In the genomic region with DNA sequence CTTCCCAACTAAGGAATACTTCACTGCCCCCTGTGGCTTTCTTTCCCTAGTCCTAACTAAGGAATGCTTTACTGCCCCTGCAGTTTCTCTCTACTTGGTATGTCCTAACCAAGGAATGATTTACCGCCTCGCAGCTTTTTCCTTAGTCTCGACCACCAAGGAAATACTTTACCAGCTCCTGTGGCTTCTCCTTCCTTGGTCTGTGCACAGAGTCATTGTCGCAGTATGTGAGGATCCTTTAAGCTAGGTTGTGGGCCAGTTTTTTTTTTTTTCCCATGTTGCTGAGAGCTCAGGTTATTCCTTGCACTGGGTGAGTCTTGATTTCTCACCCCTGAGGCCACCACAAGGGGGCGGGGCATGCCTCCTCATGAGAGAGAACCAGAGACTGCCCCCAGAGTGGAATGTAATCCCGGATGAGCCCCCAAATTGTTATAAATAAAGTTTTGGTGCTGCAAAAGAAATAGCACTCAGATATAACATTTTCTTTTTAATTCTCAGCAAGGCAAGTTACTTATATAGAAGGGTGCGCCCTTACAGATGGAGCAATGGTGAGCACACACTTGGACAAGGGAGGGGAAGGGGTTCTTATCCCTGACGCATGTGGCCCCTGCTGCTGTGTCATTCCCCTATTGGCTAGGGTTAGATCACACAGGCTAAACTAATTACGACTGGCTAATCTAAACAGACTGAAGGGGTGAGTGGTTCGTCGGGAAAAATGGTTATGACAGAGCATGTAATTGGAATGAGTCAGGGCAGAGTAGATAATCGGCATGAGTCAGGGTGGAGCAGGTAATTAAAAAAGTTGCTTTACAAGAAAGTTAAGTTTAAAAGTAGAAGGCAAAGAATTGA, we compare ENCODE assay signal across 1 cellular context.
TF ChIP-seq lines count a peak whose summit lies in the region.

No MANE protein-coding gene starts in this region.

TF ChIP-seq in H1, 55 proteins besides CTCF, POLR2A, EP300 and RAD21:
- TF ChIP-seq CBX5 (IDR thresholded peaks at IDR 0.05; ENCODE audit: low read depth, low read length) = no peak
- TF ChIP-seq, protein P1, sequence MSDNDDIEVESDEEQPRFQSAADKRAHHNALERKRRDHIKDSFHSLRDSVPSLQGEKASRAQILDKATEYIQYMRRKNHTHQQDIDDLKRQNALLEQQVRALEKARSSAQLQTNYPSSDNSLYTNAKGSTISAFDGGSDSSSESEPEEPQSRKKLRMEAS (IDR thresholded peaks at IDR 0.05) = no peak
- TF ChIP-seq TEAD4 (IDR thresholded peaks at IDR 0.05; ENCODE audit: low read depth, low read length) = no peak
- no peak for TF ChIP-seq GTF2F1 (IDR thresholded peaks at IDR 0.05; ENCODE audit: borderline replicate concordance, low read depth, low read length)
- no peak for TF ChIP-seq HDAC6 (IDR thresholded peaks at IDR 0.05; ENCODE audit: low read depth, low read length)
- no peak for TF ChIP-seq SIN3A (conservative IDR thresholded peaks at IDR 0.05 in 1 of 2, IDR thresholded peaks at IDR 0.05 in 1 of 2; ENCODE audit: low read depth in 1 of 2, low read length in 2 of 2)
- TF ChIP-seq RFX5 (IDR thresholded peaks at IDR 0.05; ENCODE audit: borderline replicate concordance, low read depth, low read length) = no peak
- no peak for TF ChIP-seq POU5F1 (IDR thresholded peaks at IDR 0.05; ENCODE audit: low read depth, low read length)
- TF ChIP-seq JUN (IDR thresholded peaks at IDR 0.05; ENCODE audit: low read depth, low read length) = no peak
- no peak for TF ChIP-seq EGR1 (IDR thresholded peaks at IDR 0.05; ENCODE audit: borderline replicate concordance, low read depth, low read length)
- no peak for TF ChIP-seq MAFK (IDR thresholded peaks at IDR 0.05; ENCODE audit: low read depth, low read length)
- TF ChIP-seq SIX5 (IDR thresholded peaks at IDR 0.05; ENCODE audit: low read depth, low read length) = no peak
- no peak for TF ChIP-seq JUND (IDR thresholded peaks at IDR 0.05; ENCODE audit: low read length)
- TF ChIP-seq, protein P2, sequence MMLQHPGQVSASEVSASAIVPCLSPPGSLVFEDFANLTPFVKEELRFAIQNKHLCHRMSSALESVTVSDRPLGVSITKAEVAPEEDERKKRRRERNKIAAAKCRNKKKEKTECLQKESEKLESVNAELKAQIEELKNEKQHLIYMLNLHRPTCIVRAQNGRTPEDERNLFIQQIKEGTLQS (IDR thresholded peaks at IDR 0.05; ENCODE audit: insufficient read depth, low read depth, low read length) = no peak
- TF ChIP-seq TAF7 (optimal IDR thresholded peaks at IDR 0.05; ENCODE audit: borderline replicate concordance, low read depth, low read length) = no peak
- no peak for TF ChIP-seq SUZ12 (IDR thresholded peaks at IDR 0.05; ENCODE audit: low read length)
- no peak for TF ChIP-seq EZH2 (IDR thresholded peaks at IDR 0.05; ENCODE audit: low read depth, low read length, severe bottlenecking)
- no peak for TF ChIP-seq GABPA (IDR thresholded peaks at IDR 0.05; ENCODE audit: borderline replicate concordance, insufficient read depth, low read length)
- no peak for TF ChIP-seq YY1 (IDR thresholded peaks at IDR 0.05; ENCODE audit: low read depth, low read length)
